26 cellular contexts compared by ENCODE assay signal in the genomic region with DNA sequence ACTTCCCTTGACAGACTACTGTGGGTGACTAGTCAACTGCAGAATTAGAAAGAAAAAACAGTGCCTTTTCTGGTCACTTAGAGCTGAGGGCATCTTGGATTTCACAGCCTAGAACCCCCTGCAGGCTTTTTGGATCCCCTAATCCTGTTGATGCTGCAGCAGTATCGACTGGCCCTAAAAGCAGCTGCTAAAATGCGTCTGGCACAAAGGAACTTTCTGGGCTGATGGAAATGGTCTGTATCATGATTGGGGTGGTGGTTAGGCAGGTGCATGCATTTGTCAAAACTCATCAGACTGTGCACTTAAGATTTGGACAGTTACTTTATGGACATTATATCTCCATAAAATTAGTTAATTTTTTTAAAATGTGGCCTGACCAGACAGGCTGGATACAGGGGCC.
DNase-seq lines count a peak whose midpoint lies in the region; ATAC-seq and TF ChIP-seq lines count a peak whose summit lies in the region.
"Had no signal": no experiment of that assay in that cellular context is flagged by ENCODE, and none has a peak within 500 bp of the region (broad histone marks: within the 10 kb centered on the region; RNA-seq: fewer than 3 reads in every experiment).

No MANE protein-coding gene starts in this region.

- peaks cover 50% of the 10 kb centered on the region for H3K4me1 ChIP-seq in CD8-positive, alpha-beta T cell (ENCODE audit: insufficient read depth, low read length)
- H3K4me1 ChIP-seq in SJCRH30, result peaks cover 52% of the 10 kb centered on the region
- peaks cover 0 to 29% (median 10%) of the 10 kb centered on the region in 3 donors for H3K4me1 ChIP-seq in gastroesophageal sphincter
- H3K4me1 ChIP-seq: lower lobe of right lung, parathyroid adenoma had no signal

- TF ChIP-seq CTCF in CD8-positive, alpha-beta T cell (IDR thresholded peaks at IDR 0.05), result no peak
- no peak for TF ChIP-seq CTCF in neural crest cell (conservative IDR thresholded peaks at IDR 0.05)
- TF ChIP-seq CTCF in gastroesophageal sphincter (IDR thresholded peaks at IDR 0.05), result no peak

- H3K36me3 ChIP-seq in CD8-positive, alpha-beta T cell (ENCODE audit: insufficient read depth, low read length), result no peaks in the 10 kb centered on the region
- H3K36me3 ChIP-seq in SJCRH30 (no peaks in the 10 kb centered on the region), gastroesophageal sphincter (no peaks in the 10 kb centered on the region)
- H3K36me3 ChIP-seq: gastrocnemius medialis, lower lobe of right lung, stomach, tibial artery had no signal

- POLR2A ChIA-PET in CD8-positive, alpha-beta T cell (lab: Charles Lee), result no interaction called here

- no peaks in the 10 kb centered on the region for H3K9me3 ChIP-seq in CD8-positive, alpha-beta T cell (ENCODE audit: low read length)
- H3K9me3 ChIP-seq in SJCRH30 (replicated peaks), result no peaks in the 10 kb centered on the region
- H3K9me3 ChIP-seq in gastroesophageal sphincter, result no peaks in the 10 kb centered on the region
- H3K9me3 ChIP-seq: gastrocnemius medialis, lower lobe of right lung, stomach, tibial artery had no signal

- H3K27ac Mint-ChIP-seq in activated CD4-positive, alpha-beta T cell treated with anti-CD3 and anti-CD28 coated beads, Interleukin-2, amount 10 ng/mL, durations not matched to agents 24 days and 14 days, result no peak overlapping the region
- H3K27ac Mint-ChIP-seq in CD8-positive, alpha-beta T cell, result peak overlapping the region; percentile 41
- H3K27ac Mint-ChIP-seq in neural crest cell (ENCODE audit: unreplicated experiment), result peak overlapping the region; percentile 22
- H3K27ac Mint-ChIP-seq in stimulated activated naive B cell treated with anti-CD40 and anti-IgM and Interleukin-4, amounts not matched to agents 10 μg/mL and 1 μg/mL and 100 μg/mL, for 72 hours, result no peak overlapping the region
- H3K27ac Mint-ChIP-seq: activated naive CD4-positive, alpha-beta T cell treated with anti-CD3 and anti-CD28 coated beads, Interleukin-2, amount 50 U/mL, for 24 hours; activated T-helper 17 cell treated with anti-CD3 and anti-CD28 coated beads, Interleukin-2, amount 50 U/mL, for 72 hours; nephron progenitor cell had no signal

- CTCF ChIA-PET in CD8-positive, alpha-beta T cell (lab: Charles Lee), result no interaction called here

- H3K27ac ChIP-seq in CD8-positive, alpha-beta T cell (ENCODE audit: low read depth, low read length), result no peak overlapping the region
- peak overlapping the region; percentile 88 for H3K27ac ChIP-seq in SJCRH30
- H3K27ac ChIP-seq in gastroesophageal sphincter, result peak overlapping the region in 1 of 4 donors; percentile 79
- H3K27ac ChIP-seq: gastrocnemius medialis, lower lobe of right lung, parathyroid adenoma, tibial artery had no signal

- no peak for TF ChIP-seq EP300 in gastroesophageal sphincter (IDR thresholded peaks at IDR 0.05)

- no peak overlapping the region for H3K4me3 ChIP-seq in CD8-positive, alpha-beta T cell (ENCODE audit: low read depth, low read length)
- H3K4me3 ChIP-seq in SJCRH30 (no peak overlapping the region), gastroesophageal sphincter (no peak overlapping the region)
- H3K4me3 ChIP-seq: gastrocnemius medialis, K562, lower lobe of right lung, stomach, tibial artery had no signal

- H3K27me3 ChIP-seq in CD8-positive, alpha-beta T cell (ENCODE audit: insufficient read depth, low read length), result no peaks in the 10 kb centered on the region
- H3K27me3 ChIP-seq in SJCRH30 (no peaks in the 10 kb centered on the region), gastroesophageal sphincter (no peaks in the 10 kb centered on the region)
- H3K27me3 ChIP-seq: gastrocnemius medialis, stomach, tibial artery had no signal

- TF ChIP-seq POLR2A in gastroesophageal sphincter (IDR thresholded peaks at IDR 0.05), result no peak

- no peaks in the 10 kb centered on the region for H3K9me3 Mint-ChIP-seq in activated CD4-positive, alpha-beta T cell treated with anti-CD3 and anti-CD28 coated beads, Interleukin-2, amount 10 ng/mL, durations not matched to agents 24 days and 14 days
- no peaks in the 10 kb centered on the region for H3K9me3 Mint-ChIP-seq in CD8-positive, alpha-beta T cell
- no peaks in the 10 kb centered on the region for H3K9me3 Mint-ChIP-seq in neural crest cell
- no peaks in the 10 kb centered on the region for H3K9me3 Mint-ChIP-seq in stimulated activated naive B cell treated with anti-CD40 and anti-IgM and Interleukin-4, amounts not matched to agents 10 μg/mL and 1 μg/mL and 100 μg/mL, for 72 hours
- H3K9me3 Mint-ChIP-seq: activated naive CD4-positive, alpha-beta T cell treated with anti-CD3 and anti-CD28 coated beads, Interleukin-2, amount 50 U/mL, for 24 hours; activated T-helper 17 cell treated with anti-CD3 and anti-CD28 coated beads, Interleukin-2, amount 50 U/mL, for 72 hours; nephron progenitor cell had no signal

- peaks cover 41% of the 10 kb centered on the region for H3K4me1 Mint-ChIP-seq in activated CD4-positive, alpha-beta T cell treated with anti-CD3 and anti-CD28 coated beads, Interleukin-2, amount 10 ng/mL, durations not matched to agents 24 days and 14 days
- peaks cover 50% of the 10 kb centered on the region for H3K4me1 Mint-ChIP-seq in CD8-positive, alpha-beta T cell (ENCODE audit: low read depth)
- H3K4me1 Mint-ChIP-seq in neural crest cell, result peaks cover 42% of the 10 kb centered on the region
- peaks cover 4 to 14% of the 10 kb centered on the region in 2 donors for H3K4me1 Mint-ChIP-seq in stimulated activated naive B cell treated with anti-CD40 and anti-IgM and Interleukin-4, amounts not matched to agents 10 μg/mL and 1 μg/mL and 100 μg/mL, for 72 hours

- intact Hi-C loops in activated CD4-positive, alpha-beta T cell treated with anti-CD3 and anti-CD28 coated beads, Interleukin-2, amount 10 ng/mL, durations not matched to agents 24 days and 14 days (cut with micrococcal nuclease), result no loop called here
- intact Hi-C loops in CD8-positive, alpha-beta T cell (cut with DNase I, micrococcal nuclease), result loop anchor here in 1 of 2 experiments (5.0 kb wide), 1 partner anchor 157 kb away; no protein-coding TSS in a partner anchor

- H3K27me3 Mint-ChIP-seq in activated CD4-positive, alpha-beta T cell treated with anti-CD3 and anti-CD28 coated beads, Interleukin-2, amount 10 ng/mL, durations not matched to agents 24 days and 14 days, result no peaks in the 10 kb centered on the region
- no peaks in the 10 kb centered on the region for H3K27me3 Mint-ChIP-seq in CD8-positive, alpha-beta T cell (ENCODE audit: low read depth)
- no peaks in the 10 kb centered on the region for H3K27me3 Mint-ChIP-seq in neural crest cell (ENCODE audit: low read depth)
- H3K27me3 Mint-ChIP-seq in stimulated activated naive B cell treated with anti-CD40 and anti-IgM and Interleukin-4, amounts not matched to agents 10 μg/mL and 1 μg/mL and 100 μg/mL, for 72 hours, result peaks cover 0 to 4% of the 10 kb centered on the region in 2 donors
- H3K27me3 Mint-ChIP-seq: activated naive CD4-positive, alpha-beta T cell treated with anti-CD3 and anti-CD28 coated beads, Interleukin-2, amount 50 U/mL, for 24 hours; activated T-helper 17 cell treated with anti-CD3 and anti-CD28 coated beads, Interleukin-2, amount 50 U/mL, for 72 hours had no signal

- 83 to 100% methylated on average over 1 to 2 of the region's 2 CpGs for WGBS in gastroesophageal sphincter (ENCODE audit: low coverage in 1 of 2), 2 donors

- peak overlapping the region; percentile 33 for H3K4me3 Mint-ChIP-seq in activated CD4-positive, alpha-beta T cell treated with anti-CD3 and anti-CD28 coated beads, Interleukin-2, amount 10 ng/mL, durations not matched to agents 24 days and 14 days
- no peak overlapping the region for H3K4me3 Mint-ChIP-seq in CD8-positive, alpha-beta T cell
- no peak overlapping the region for H3K4me3 Mint-ChIP-seq in neural crest cell
- H3K4me3 Mint-ChIP-seq in stimulated activated naive B cell treated with anti-CD40 and anti-IgM and Interleukin-4, amounts not matched to agents 10 μg/mL and 1 μg/mL and 100 μg/mL, for 72 hours, result no peak overlapping the region
- H3K4me3 Mint-ChIP-seq: activated naive CD4-positive, alpha-beta T cell treated with anti-CD3 and anti-CD28 coated beads, Interleukin-2, amount 50 U/mL, for 24 hours; activated T-helper 17 cell treated with anti-CD3 and anti-CD28 coated beads, Interleukin-2, amount 50 U/mL, for 72 hours; nephron progenitor cell had no signal

- H3K36me3 Mint-ChIP-seq in activated CD4-positive, alpha-beta T cell treated with anti-CD3 and anti-CD28 coated beads, Interleukin-2, amount 10 ng/mL, durations not matched to agents 24 days and 14 days (ENCODE audit: low read depth), result no peaks in the 10 kb centered on the region
- H3K36me3 Mint-ChIP-seq in CD8-positive, alpha-beta T cell, result no peaks in the 10 kb centered on the region
- no peaks in the 10 kb centered on the region for H3K36me3 Mint-ChIP-seq in neural crest cell (ENCODE audit: low read depth)
- no peaks in the 10 kb centered on the region for H3K36me3 Mint-ChIP-seq in stimulated activated naive B cell treated with anti-CD40 and anti-IgM and Interleukin-4, amounts not matched to agents 10 μg/mL and 1 μg/mL and 100 μg/mL, for 72 hours

- ATAC-seq in CD8-positive, alpha-beta T cell, result no peak
- no peak for ATAC-seq in HG02938 (IDR thresholded peaks at IDR 0.05; ENCODE audit: unreplicated experiment)
- ATAC-seq in gastroesophageal sphincter, result no peak
- ATAC-seq in stimulated activated naive B cell treated with anti-CD40 and anti-IgM and Interleukin-4, amounts not matched to agents 10 μg/mL and 1 μg/mL and 100 μg/mL, for 72 hours (replicated peaks), result no peak
- ATAC-seq: activated T-helper 17 cell treated with anti-CD3 and anti-CD28 coated beads, Interleukin-2, amount 50 U/mL, for 72 hours; gastrocnemius medialis; K562; lower lobe of right lung; right cardiac atrium had no signal

- DNase-seq in activated CD4-positive, alpha-beta T cell treated with anti-CD3 and anti-CD28 coated beads, Interleukin-2, amount 10 ng/mL, durations not matched to agents 24 days and 14 days, result no peak
- DNase-seq in activated CD4-positive, alpha-beta T cell treated with anti-CD3 and anti-CD28 coated beads, Interleukin-2, amount 50 U/mL, for 4 hours, result no peak
- DNase-seq in CD8-positive, alpha-beta T cell, result no peak
- DNase-seq in SJCRH30 (peak; percentile 96 to 99), neural crest cell (ENCODE audit: low read depth, low spot score) (no peak)
- no peak for DNase-seq in stimulated activated naive B cell treated with anti-CD40 and anti-IgM and Interleukin-4, amounts not matched to agents 10 μg/mL and 1 μg/mL and 100 μg/mL, for 72 hours
- DNase-seq: activated CD8-positive, alpha-beta memory T cell treated with anti-CD3 and anti-CD28 coated beads, Interleukin-2, amount 50 U/mL, for 4 hours; AML-193; effector CD4-positive, alpha-beta T cell; gastrocnemius medialis; hippocampal formation; lower lobe of right lung; NCI-H748 treated with DMSO at 0.1 percent for 48 hours; nephron progenitor cell; SIG-M5; stimulated activated CD4-positive, alpha-beta T cell treated with anti-CD3 and anti-CD28 coated beads, Interleukin-1b, Interleukin-23, amount 100 ng/mL, for 48 hours; stomach; T1000; tibial artery had no signal

Comparison
In these comparisons a context has a peak if more than half of its experiments do, and no peak if none do; other contexts are left out.
1. DNase-seq: peak in SJCRH30 (2 of 2); none in activated CD4-positive, alpha-beta T cell treated with anti-CD3 and anti-CD28 coated beads, Interleukin-2, amount 10 ng/mL, durations not matched to agents 24 days and 14 days (single experiment), activated CD4-positive, alpha-beta T cell treated with anti-CD3 and anti-CD28 coated beads, Interleukin-2, amount 50 U/mL, for 4 hours (0 of 2), CD8-positive, alpha-beta T cell (0 of 7), neural crest cell (single experiment) and stimulated activated naive B cell treated with anti-CD40 and anti-IgM and Interleukin-4, amounts not matched to agents 10 μg/mL and 1 μg/mL and 100 μg/mL, for 72 hours (single experiment).
2. H3K27ac Mint-ChIP-seq: peak in CD8-positive, alpha-beta T cell (single experiment) and neural crest cell (single experiment); none in activated CD4-positive, alpha-beta T cell treated with anti-CD3 and anti-CD28 coated beads, Interleukin-2, amount 10 ng/mL, durations not matched to agents 24 days and 14 days (single experiment) and stimulated activated naive B cell treated with anti-CD40 and anti-IgM and Interleukin-4, amounts not matched to agents 10 μg/mL and 1 μg/mL and 100 μg/mL, for 72 hours (single experiment).